23 cellular contexts compared by ENCODE assay signal in genomic region chr18:41059126-41059415, GRCh38.
DNase-seq lines count a peak whose midpoint lies in the region; ATAC-seq and TF ChIP-seq lines count a peak whose summit lies in the region.
"Had no signal": no experiment of that assay in that cellular context is flagged by ENCODE, and none has a peak within 500 bp of the region (broad histone marks: within the 10 kb centered on the region; RNA-seq: fewer than 3 reads in every experiment).

No MANE protein-coding gene starts in this region.

- no peak for ATAC-seq in GM23338
- ATAC-seq: A549, HCT116 had no signal

- H3K4me1 ChIP-seq in GM23338 (ENCODE audit: insufficient read depth) (no peaks in the 10 kb centered on the region), OCI-LY3 (ENCODE audit: low read length) (no peaks in the 10 kb centered on the region), mesendoderm (ENCODE audit: control insufficient read depth, low read depth, low read length) (no peaks in the 10 kb centered on the region)
- H3K4me1 ChIP-seq: A549; BE2C; BLaER1 treated with 17β-estradiol and CSF1 and Interleukin-3, amounts not matched to agents 10 nM and 100 nM had no signal

- H3K27ac ChIP-seq in GM23338 (ENCODE audit: low read depth) (no peak overlapping the region), OCI-LY3 (ENCODE audit: low read length) (no peak overlapping the region), mesendoderm (ENCODE audit: low read depth, low read length) (no peak overlapping the region), neural cell (ENCODE audit: low read length) (peak overlapping the region; percentile 61), coronary artery (no peak overlapping the region)
- H3K27ac ChIP-seq: A549; BLaER1 treated with 17β-estradiol and CSF1 and Interleukin-3, amounts not matched to agents 10 nM and 100 nM had no signal

- H3K27ac Mint-ChIP-seq in GM23338 = no peak overlapping the region
- H3K27ac Mint-ChIP-seq: CD14-positive monocyte; CD4-positive, alpha-beta T cell; CD8-positive, alpha-beta memory T cell; H9 had no signal

- no peak overlapping the region for H2BK120ac ChIP-seq in mesendoderm (ENCODE audit: low read depth, low read length)

- H2AFZ ChIP-seq in GM23338 (peak overlapping the region; percentile 34; the same call in 1 of the 2 replicates), OCI-LY3 (ENCODE audit: low read depth, low read length) (peak overlapping the region; percentile 29; the same call in 1 of the 2 replicates), neural cell (ENCODE audit: low read depth, low read length) (no peak overlapping the region)

- no peaks in the 10 kb centered on the region; the same call in 2 of the 3 replicates for H3K4me1 Mint-ChIP-seq in GM23338
- H3K4me1 Mint-ChIP-seq: CD14-positive monocyte; CD8-positive, alpha-beta memory T cell had no signal

- TF ChIP-seq CTCF in GM23338 (conservative IDR thresholded peaks at IDR 0.05; ENCODE audit: low read depth in 2 of 2) (no peak), OCI-LY3 (IDR thresholded peaks at IDR 0.05; ENCODE audit: low read depth, low read length) (no peak), neural cell (IDR thresholded peaks at IDR 0.05; ENCODE audit: poor library complexity, severe bottlenecking) (no peak), GM10248 (IDR thresholded peaks at IDR 0.05; ENCODE audit: control extremely low read depth, extremely low read depth, low read depth, missing control alignments) (no peak), coronary artery (IDR thresholded peaks at IDR 0.05) (no peak)

- CTCF ChIA-PET in GM10248 (lab: Yijun Ruan, JAX) = interaction anchor here (1.4 kb wide), 1 partner anchor 16 kb away, joined by 4 read pairs; no protein-coding TSS in a partner anchor

- no peaks in the 10 kb centered on the region for H3F3A ChIP-seq in GM23338 (replicated peaks; ENCODE audit: low read depth)
- no peaks in the 10 kb centered on the region for H3F3A ChIP-seq in neural cell (ENCODE audit: insufficient read depth, low read length, poor library complexity, severe bottlenecking)

- peak; percentile 87 for TF ChIP-seq EP300 in neural cell (conservative IDR thresholded peaks at IDR 0.05; ENCODE audit: poor library complexity, severe bottlenecking)

- no peak overlapping the region for H4K8ac ChIP-seq in mesendoderm (ENCODE audit: low read depth, low read length)

- no peaks in the 10 kb centered on the region for H3K27me3 ChIP-seq in GM23338 (ENCODE audit: insufficient read depth)
- no peaks in the 10 kb centered on the region for H3K27me3 ChIP-seq in OCI-LY3 (ENCODE audit: low read depth, low read length)
- H3K27me3 ChIP-seq in mesendoderm (ENCODE audit: insufficient read depth, low read length, poor library complexity) = no peaks in the 10 kb centered on the region
- no peaks in the 10 kb centered on the region for H3K27me3 ChIP-seq in neural cell (ENCODE audit: insufficient read depth, low read depth, low read length)
- H3K27me3 ChIP-seq: BE2C; BLaER1 treated with 17β-estradiol and CSF1 and Interleukin-3, amounts not matched to agents 10 nM and 100 nM had no signal

- H3K9me2 ChIP-seq in GM23338 (ENCODE audit: insufficient read depth) = no peaks in the 10 kb centered on the region
- H3K9me2 ChIP-seq in neural cell (ENCODE audit: insufficient read depth, low read length) = no peaks in the 10 kb centered on the region

- no peak for TF ChIP-seq RAD21 in neural cell (conservative IDR thresholded peaks at IDR 0.05)

- DNase-seq in GM23338 (ENCODE audit: low spot score) (no peak), mesendoderm (peak; percentile 30), GM10248 (ENCODE audit: extremely low spot score) (no peak), NCI-H2029 treated with DMSO at 0.1 percent for 48 hours (lab: John Stamatoyannopoulos, UW) (no peak), coronary artery (ENCODE audit: low spot score) (no peak)
- DNase-seq in activated naive CD4-positive, alpha-beta T cell treated with Interleukin-2 at 50 U/mL for 16 hours = no peak
- DNase-seq: 8988T; ACHN; AML-193; BE2C; CD4-positive, alpha-beta T cell; CD8-positive, alpha-beta memory T cell; DMS 273 treated with DMSO at 0.1 percent for 48 hours; DMS79; EL; GDM1; H9 had no signal

- H3K4me3 Mint-ChIP-seq in GM23338 = no peak overlapping the region
- H3K4me3 Mint-ChIP-seq: CD14-positive monocyte; CD4-positive, alpha-beta T cell; CD8-positive, alpha-beta memory T cell; H9 had no signal

- H3K36me3 Mint-ChIP-seq in GM23338 (ENCODE audit: low read depth) = no peaks in the 10 kb centered on the region
- H3K36me3 Mint-ChIP-seq: CD14-positive monocyte had no signal

- no peaks in the 10 kb centered on the region for H3K36me3 ChIP-seq in GM23338 (ENCODE audit: insufficient read depth)
- no peaks in the 10 kb centered on the region for H3K36me3 ChIP-seq in OCI-LY3 (replicated peaks; ENCODE audit: low read depth, low read length)
- no peaks in the 10 kb centered on the region for H3K36me3 ChIP-seq in mesendoderm (ENCODE audit: control insufficient read depth, insufficient read depth, low read length)
- H3K36me3 ChIP-seq in neural cell (ENCODE audit: insufficient read depth, low read length) = no peaks in the 10 kb centered on the region
- H3K36me3 ChIP-seq: BE2C; BLaER1 treated with 17β-estradiol and CSF1 and Interleukin-3, amounts not matched to agents 10 nM and 100 nM had no signal

- POLR2A ChIA-PET in GM10248 (lab: Yijun Ruan, JAX) = no interaction called here

- no peaks in the 10 kb centered on the region for H3K27me3 Mint-ChIP-seq in GM23338 (ENCODE audit: insufficient read depth, low read depth, poor library complexity)
- H3K27me3 Mint-ChIP-seq: CD4-positive, alpha-beta T cell; CD8-positive, alpha-beta memory T cell had no signal

- H2BK15ac ChIP-seq in mesendoderm (replicated peaks; ENCODE audit: low read depth) = no peak overlapping the region

- no CpG with 5 or more reads among the region's 1 CpG for WGBS in mesendoderm (ENCODE audit: extremely low coverage, insufficient coverage, low lambda C conversion rate)

- no peaks in the 10 kb centered on the region for H3K9me3 ChIP-seq in OCI-LY3 (ENCODE audit: insufficient read depth, low read length)
- H3K9me3 ChIP-seq in neural cell (ENCODE audit: low read length) = no peaks in the 10 kb centered on the region
- H3K9me3 ChIP-seq: A549, BE2C had no signal

- H3K4me3 ChIP-seq in GM23338 = no peak overlapping the region
- H3K4me3 ChIP-seq in OCI-LY3 (ENCODE audit: low read length) = no peak overlapping the region
- no peak overlapping the region for H3K4me3 ChIP-seq in mesendoderm (ENCODE audit: low read length)
- no peak overlapping the region for H3K4me3 ChIP-seq in neural cell (ENCODE audit: low read length)
- no peak overlapping the region for H3K4me3 ChIP-seq in coronary artery
- H3K4me3 ChIP-seq: A549; BLaER1 treated with 17β-estradiol and CSF1 and Interleukin-3, amounts not matched to agents 10 nM and 100 nM had no signal

- no peaks in the 10 kb centered on the region for H3K79me1 ChIP-seq in mesendoderm (ENCODE audit: low read length)

- no peak overlapping the region for H3K9ac ChIP-seq in OCI-LY3 (ENCODE audit: low read length)
- H3K9ac ChIP-seq in mesendoderm (ENCODE audit: low read length) = no peak overlapping the region
- no peak overlapping the region for H3K9ac ChIP-seq in neural cell (ENCODE audit: low read length)
- H3K9ac ChIP-seq: BLaER1 treated with 17β-estradiol and CSF1 and Interleukin-3, amounts not matched to agents 10 nM and 100 nM had no signal

- H4K5ac ChIP-seq in mesendoderm (ENCODE audit: low read length) = no peak overlapping the region

- H3K56ac ChIP-seq in mesendoderm (ENCODE audit: low read length) = no peak overlapping the region

- H4K20me1 ChIP-seq in GM23338 (replicated peaks; ENCODE audit: insufficient read depth) (no peaks in the 10 kb centered on the region), OCI-LY3 (ENCODE audit: insufficient read depth, low read length) (no peaks in the 10 kb centered on the region), neural cell (ENCODE audit: insufficient read depth) (no peaks in the 10 kb centered on the region)
- H4K20me1 ChIP-seq: BLaER1 treated with 17β-estradiol and CSF1 and Interleukin-3, amounts not matched to agents 10 nM and 100 nM had no signal

- H3K23ac ChIP-seq in mesendoderm (ENCODE audit: low read length) = no peak overlapping the region

- no peak overlapping the region for H2AK5ac ChIP-seq in mesendoderm (ENCODE audit: low read length)

- no peaks in the 10 kb centered on the region for H3K9me3 Mint-ChIP-seq in GM23338
- H3K9me3 Mint-ChIP-seq: H9 had no signal

- no peak overlapping the region for H3K4me2 ChIP-seq in GM23338
- no peak overlapping the region for H3K4me2 ChIP-seq in OCI-LY3 (ENCODE audit: low read length)
- no peak overlapping the region for H3K4me2 ChIP-seq in mesendoderm (ENCODE audit: low read length)
- H3K4me2 ChIP-seq in neural cell (ENCODE audit: low read length) = no peak overlapping the region
- H3K4me2 ChIP-seq: A549; BLaER1 treated with 17β-estradiol and CSF1 and Interleukin-3, amounts not matched to agents 10 nM and 100 nM had no signal

- H2BK5ac ChIP-seq in mesendoderm (ENCODE audit: low read length) = no peak overlapping the region

- H3K4ac ChIP-seq in mesendoderm (ENCODE audit: low read depth, low read length) = no peak overlapping the region

- H3K18ac ChIP-seq in mesendoderm (ENCODE audit: low read length) = no peak overlapping the region

- H3K79me2 ChIP-seq in GM23338 (replicated peaks; ENCODE audit: insufficient read depth) (no peaks in the 10 kb centered on the region), OCI-LY3 (ENCODE audit: low read length) (no peaks in the 10 kb centered on the region), mesendoderm (ENCODE audit: control insufficient read depth, insufficient read depth, low read length) (no peaks in the 10 kb centered on the region), neural cell (replicated peaks; ENCODE audit: insufficient read depth, low read length) (no peaks in the 10 kb centered on the region)

TF ChIP-seq in neural cell, 6 proteins besides CTCF, POLR2A, EP300 and RAD21 (continues in another document):
- no peak for TF ChIP-seq EZH2 (IDR thresholded peaks at IDR 0.05; ENCODE audit: borderline replicate concordance, insufficient read depth, low read length, poor library complexity, severe bottlenecking)
